Comparison of ENCODE assay signal across 7 cellular contexts in the genomic region with DNA sequence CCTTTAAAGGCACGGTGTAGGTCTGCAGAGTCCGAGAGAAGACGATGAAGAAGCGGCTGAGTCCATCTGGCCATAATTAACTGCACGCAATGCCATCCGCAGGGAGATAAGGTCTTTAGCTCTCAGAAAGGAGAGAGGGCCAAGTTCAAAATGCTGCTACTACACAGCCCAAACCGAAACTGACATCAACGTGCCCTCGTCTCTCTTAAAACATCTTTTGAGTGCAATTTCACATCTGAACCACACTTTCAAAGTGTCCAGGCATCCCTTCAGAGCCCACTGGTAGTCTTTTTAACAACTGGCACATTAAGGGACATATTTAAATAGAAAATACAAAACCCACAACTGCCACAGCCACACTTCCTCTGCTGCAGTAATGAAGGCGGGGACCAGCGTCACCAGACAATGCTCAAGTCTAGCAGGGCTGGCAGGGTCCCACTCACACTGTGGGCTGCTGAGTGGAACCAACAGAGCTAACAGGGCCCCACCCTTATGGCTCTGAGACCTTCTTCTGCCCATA. TPM values are rescaled to one million over a fixed set of nuclear protein-coding genes. Genes with fewer than 3 reads are reported as not detected.
A peak's percentile ranks its signal among the peaks of the same experiment; 100 is the strongest.
DNase-seq lines count a peak whose midpoint lies in the region; ATAC-seq and TF ChIP-seq lines count a peak whose summit lies in the region.

No MANE protein-coding gene starts in this region.

- no peaks in the 10 kb centered on the region for H3K9me3 ChIP-seq in left ventricle myocardium inferior (replicated peaks)

- no peak for TF ChIP-seq CTCF in left ventricle myocardium inferior (IDR thresholded peaks at IDR 0.05; ENCODE audit: borderline replicate concordance)

- peaks cover 24% of the 10 kb centered on the region for H3K36me3 ChIP-seq in left ventricle myocardium inferior

- ATAC-seq in GM19438 (IDR thresholded peaks at IDR 0.05; ENCODE audit: low read depth, unreplicated experiment) (peak; percentile 58), HG03432 (IDR thresholded peaks at IDR 0.05; ENCODE audit: unreplicated experiment) (peak; percentile 68)

- intact Hi-C loops in left ventricle myocardium inferior (cut with micrococcal nuclease), result no loop called here

- in situ Hi-C loops in G401 (cut with HindIII; ENCODE audit: low sequenced_read_pairs), result no loop called here

- no peaks in the 10 kb centered on the region for H3K27me3 ChIP-seq in left ventricle myocardium inferior (ENCODE audit: low read depth)

- H3K4me3 ChIP-seq in left ventricle myocardium inferior, result no peak overlapping the region

- DNase-seq in activated CD8-positive, alpha-beta memory T cell treated with anti-CD3 and anti-CD28 coated beads, Interleukin-2, amount 50 U/mL, for 1 hour (ENCODE audit: extremely low read depth), result peak; percentile 69
- DNase-seq in left ventricle myocardium inferior (no peak), G401 (ENCODE audit: low spot score) (no peak), NCI-H510A treated with DMSO at 0.1 percent for 48 hours (lab: John Stamatoyannopoulos, UW) (no peak)
- DNase-seq in stimulated activated CD8-positive, alpha-beta memory T cell treated with anti-CD3 and anti-CD28 coated beads, Interleukin-4, amount 100 ng/mL, for 4 hours (ENCODE audit: low read depth in 2 of 2, low spot score in 1 of 2), result peak; percentile 34 to 59

- peaks cover 20% of the 10 kb centered on the region for H3K4me1 ChIP-seq in left ventricle myocardium inferior

- H3K27ac ChIP-seq in left ventricle myocardium inferior (replicated peaks), result peak overlapping the region; percentile 67

RNA-seq across cellular contexts. Expression of a gene that starts 35.8 kb away (rescaled TPM):
- total RNA-seq in left ventricle myocardium inferior, result 4.2 TPM
- total RNA-seq in G401 (2014; rRNA removed; shearing (Covaris generic)), result 99.2 and 118 TPM in 2 replicates

Comparison
In these comparisons a context has a peak if more than half of its experiments do, and no peak if none do; other contexts are left out.
1. DNase-seq: peak in activated CD8-positive, alpha-beta memory T cell treated with anti-CD3 and anti-CD28 coated beads, Interleukin-2, amount 50 U/mL, for 1 hour (single experiment) and stimulated activated CD8-positive, alpha-beta memory T cell treated with anti-CD3 and anti-CD28 coated beads, Interleukin-4, amount 100 ng/mL, for 4 hours (2 of 2); none in left ventricle myocardium inferior (single experiment), G401 (single experiment) and NCI-H510A treated with DMSO at 0.1 percent for 48 hours (single experiment).
2. RNA of a gene that starts 35.8 kb away (total RNA-seq): 99.2 to 118 TPM in G401; 4.2 TPM in left ventricle myocardium inferior (single experiment); every median in the first group is over 10 times any median in the second.